ENCODE assay signal across 1 cellular context in genomic region chr12:39440781-39441180, GRCh38.
TF ChIP-seq lines count a peak whose summit lies in the region.

No MANE protein-coding gene starts in this region.

TF ChIP-seq in K562, 482 proteins besides CTCF, POLR2A, EP300 and RAD21 (continued from another document):
- no peak for TF ChIP-seq ZBTB40 (IDR thresholded peaks at IDR 0.05)
- TF ChIP-seq ZBTB40 (CRISPR knock-in tag; IDR thresholded peaks at IDR 0.05): no peak
- no peak for TF ChIP-seq FOXO4 (CRISPR knock-in tag; IDR thresholded peaks at IDR 0.05)
- no peak for TF ChIP-seq FOS (IDR thresholded peaks at IDR 0.05; ENCODE audit: extremely low read depth, insufficient read length)
- TF ChIP-seq ARID2 (IDR thresholded peaks at IDR 0.05): no peak
- no peak for TF ChIP-seq KLF10 (CRISPR knock-in tag; IDR thresholded peaks at IDR 0.05)
- TF ChIP-seq SMARCE1 (IDR thresholded peaks at IDR 0.05): peak; percentile 76
- no peak for TF ChIP-seq ZNF12 (CRISPR knock-in tag; IDR thresholded peaks at IDR 0.05)
- no peak for TF ChIP-seq USF2 (CRISPR knock-in tag; IDR thresholded peaks at IDR 0.05)
- TF ChIP-seq, protein P1, sequence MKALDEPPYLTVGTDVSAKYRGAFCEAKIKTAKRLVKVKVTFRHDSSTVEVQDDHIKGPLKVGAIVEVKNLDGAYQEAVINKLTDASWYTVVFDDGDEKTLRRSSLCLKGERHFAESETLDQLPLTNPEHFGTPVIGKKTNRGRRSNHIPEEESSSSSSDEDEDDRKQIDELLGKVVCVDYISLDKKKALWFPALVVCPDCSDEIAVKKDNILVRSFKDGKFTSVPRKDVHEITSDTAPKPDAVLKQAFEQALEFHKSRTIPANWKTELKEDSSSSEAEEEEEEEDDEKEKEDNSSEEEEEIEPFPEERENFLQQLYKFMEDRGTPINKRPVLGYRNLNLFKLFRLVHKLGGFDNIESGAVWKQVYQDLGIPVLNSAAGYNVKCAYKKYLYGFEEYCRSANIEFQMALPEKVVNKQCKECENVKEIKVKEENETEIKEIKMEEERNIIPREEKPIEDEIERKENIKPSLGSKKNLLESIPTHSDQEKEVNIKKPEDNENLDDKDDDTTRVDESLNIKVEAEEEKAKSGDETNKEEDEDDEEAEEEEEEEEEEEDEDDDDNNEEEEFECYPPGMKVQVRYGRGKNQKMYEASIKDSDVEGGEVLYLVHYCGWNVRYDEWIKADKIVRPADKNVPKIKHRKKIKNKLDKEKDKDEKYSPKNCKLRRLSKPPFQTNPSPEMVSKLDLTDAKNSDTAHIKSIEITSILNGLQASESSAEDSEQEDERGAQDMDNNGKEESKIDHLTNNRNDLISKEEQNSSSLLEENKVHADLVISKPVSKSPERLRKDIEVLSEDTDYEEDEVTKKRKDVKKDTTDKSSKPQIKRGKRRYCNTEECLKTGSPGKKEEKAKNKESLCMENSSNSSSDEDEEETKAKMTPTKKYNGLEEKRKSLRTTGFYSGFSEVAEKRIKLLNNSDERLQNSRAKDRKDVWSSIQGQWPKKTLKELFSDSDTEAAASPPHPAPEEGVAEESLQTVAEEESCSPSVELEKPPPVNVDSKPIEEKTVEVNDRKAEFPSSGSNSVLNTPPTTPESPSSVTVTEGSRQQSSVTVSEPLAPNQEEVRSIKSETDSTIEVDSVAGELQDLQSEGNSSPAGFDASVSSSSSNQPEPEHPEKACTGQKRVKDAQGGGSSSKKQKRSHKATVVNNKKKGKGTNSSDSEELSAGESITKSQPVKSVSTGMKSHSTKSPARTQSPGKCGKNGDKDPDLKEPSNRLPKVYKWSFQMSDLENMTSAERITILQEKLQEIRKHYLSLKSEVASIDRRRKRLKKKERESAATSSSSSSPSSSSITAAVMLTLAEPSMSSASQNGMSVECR (CRISPR knock-in tag; IDR thresholded peaks at IDR 0.05): no peak
- no peak for TF ChIP-seq MIER1 (IDR thresholded peaks at IDR 0.05; ENCODE audit: low read depth)
- TF ChIP-seq MXD1 (CRISPR knock-in tag; IDR thresholded peaks at IDR 0.05; ENCODE audit: borderline replicate concordance, poor library complexity, severe bottlenecking): no peak
- TF ChIP-seq, protein P2, sequence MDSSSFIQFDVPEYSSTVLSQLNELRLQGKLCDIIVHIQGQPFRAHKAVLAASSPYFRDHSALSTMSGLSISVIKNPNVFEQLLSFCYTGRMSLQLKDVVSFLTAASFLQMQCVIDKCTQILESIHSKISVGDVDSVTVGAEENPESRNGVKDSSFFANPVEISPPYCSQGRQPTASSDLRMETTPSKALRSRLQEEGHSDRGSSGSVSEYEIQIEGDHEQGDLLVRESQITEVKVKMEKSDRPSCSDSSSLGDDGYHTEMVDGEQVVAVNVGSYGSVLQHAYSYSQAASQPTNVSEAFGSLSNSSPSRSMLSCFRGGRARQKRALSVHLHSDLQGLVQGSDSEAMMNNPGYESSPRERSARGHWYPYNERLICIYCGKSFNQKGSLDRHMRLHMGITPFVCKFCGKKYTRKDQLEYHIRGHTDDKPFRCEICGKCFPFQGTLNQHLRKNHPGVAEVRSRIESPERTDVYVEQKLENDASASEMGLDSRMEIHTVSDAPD (CRISPR knock-in tag; IDR thresholded peaks at IDR 0.05): no peak
- TF ChIP-seq ZBED1 (IDR thresholded peaks at IDR 0.05): no peak
- no peak for TF ChIP-seq SREBF1 (IDR thresholded peaks at IDR 0.05; ENCODE audit: borderline replicate concordance, low read depth, low read length)
- TF ChIP-seq TARDBP (IDR thresholded peaks at IDR 0.05): 0 out of 2 replicates have a peak, but pooled peaks have one; percentile 12
